1 cellular context compared by ENCODE assay signal in genomic region chr4:69843932-69844331, GRCh38.
TF ChIP-seq lines count a peak whose summit lies in the region.

No MANE protein-coding gene starts in this region.

TF ChIP-seq in HepG2, 621 proteins besides CTCF, POLR2A, EP300 and RAD21:
- TF ChIP-seq ZNF18 (CRISPR knock-in tag; IDR thresholded peaks at IDR 0.05; ENCODE audit: insufficient replicate concordance) = no peak
- no peak for TF ChIP-seq HIVEP1 (CRISPR knock-in tag; IDR thresholded peaks at IDR 0.05)
- TF ChIP-seq ZNF570 (CRISPR knock-in tag; IDR thresholded peaks at IDR 0.05; ENCODE audit: borderline replicate concordance) = no peak
- no peak for TF ChIP-seq ZNF7 (CRISPR knock-in tag; IDR thresholded peaks at IDR 0.05)
- TF ChIP-seq ZNF564 (CRISPR knock-in tag; IDR thresholded peaks at IDR 0.05) = no peak
- no peak for TF ChIP-seq RFX5 (IDR thresholded peaks at IDR 0.05; ENCODE audit: low read depth, low read length)
- no peak for TF ChIP-seq RXRA (CRISPR knock-in tag; IDR thresholded peaks at IDR 0.05)
- TF ChIP-seq KLF11 (CRISPR knock-in tag; IDR thresholded peaks at IDR 0.05) = no peak
- no peak for TF ChIP-seq ONECUT2 (CRISPR knock-in tag; IDR thresholded peaks at IDR 0.05)
- TF ChIP-seq ZNF292 (CRISPR knock-in tag; IDR thresholded peaks at IDR 0.05; ENCODE audit: borderline replicate concordance, low read depth) = no peak
- TF ChIP-seq CREBL2 (CRISPR knock-in tag; IDR thresholded peaks at IDR 0.05; ENCODE audit: borderline replicate concordance) = no peak
- TF ChIP-seq SNAPC5 (CRISPR knock-in tag; IDR thresholded peaks at IDR 0.05; ENCODE audit: borderline replicate concordance) = no peak
- no peak for TF ChIP-seq SP140L (CRISPR knock-in tag; IDR thresholded peaks at IDR 0.05; ENCODE audit: borderline replicate concordance)
